Comparison of ENCODE assay signal across 13 cellular contexts in the genomic region with DNA sequence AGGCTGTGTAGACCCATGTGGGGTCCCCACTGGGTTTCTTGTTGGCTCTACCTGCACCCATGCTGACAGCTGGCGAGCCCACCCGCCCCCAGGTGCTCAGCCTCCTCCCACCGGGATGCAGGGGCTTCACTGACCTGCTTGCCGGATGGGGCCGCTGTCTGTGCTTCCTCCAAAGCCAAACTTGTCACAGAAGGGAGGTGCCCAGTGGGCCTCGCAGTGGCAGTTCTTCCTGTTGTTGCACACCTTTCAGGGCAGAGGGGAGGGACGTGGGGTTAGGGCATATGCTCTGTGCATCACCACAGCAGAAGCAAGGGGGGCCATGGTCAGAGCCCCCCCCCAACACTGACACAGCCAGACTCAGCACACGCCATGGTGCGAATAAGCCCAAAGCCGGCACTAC.
"Had no signal": no experiment of that assay in that cellular context is flagged by ENCODE, and none has a peak within 500 bp of the region (broad histone marks: within the 10 kb centered on the region; RNA-seq: fewer than 3 reads in every experiment).

No MANE protein-coding gene starts in this region.

- DNase-seq: activated CD4-positive, alpha-beta T cell treated with anti-CD3 and anti-CD28 coated beads, Interleukin-2, amount 10 ng/mL, durations not matched to agents 24 days and 14 days; activated CD8-positive, alpha-beta memory T cell treated with anti-CD3 and anti-CD28 coated beads for 24 hours; activated naive CD4-positive, alpha-beta T cell treated with anti-CD3 and anti-CD28 coated beads, Interleukin-2, amount 10 ng/mL, durations not matched to agents 7 days and 5 days; hippocampal formation; left ventricle myocardium superior; SIG-M5; stimulated activated CD4-positive, alpha-beta T cell treated with anti-CD3 and anti-CD28 coated beads, Interleukin-12 subunit alpha, Interleukin-12 subunit beta, amount 100 ng/mL, for 4 hours; stimulated activated naive CD4-positive, alpha-beta T cell; substantia nigra had no signal

- H3K4me3 ChIP-seq: neural progenitor cell had no signal

- H3K36me3 Mint-ChIP-seq: activated naive CD4-positive, alpha-beta T cell treated with anti-CD3 and anti-CD28 coated beads, Interleukin-2, amount 10 ng/mL, durations not matched to agents 7 days and 5 days; neural progenitor cell; WTC11 had no signal

- H3K9me3 Mint-ChIP-seq: activated CD4-positive, alpha-beta T cell treated with anti-CD3 and anti-CD28 coated beads, Interleukin-2, amount 10 ng/mL, durations not matched to agents 24 days and 14 days; neural progenitor cell had no signal

- H3K9ac ChIP-seq: neural progenitor cell, parathyroid adenoma had no signal

- H3K4me2 ChIP-seq: neural progenitor cell had no signal

- H3K27ac Mint-ChIP-seq: activated naive CD4-positive, alpha-beta T cell treated with anti-CD3 and anti-CD28 coated beads, Interleukin-2, amount 10 ng/mL, durations not matched to agents 7 days and 5 days; WTC11 had no signal

- H3K36me3 ChIP-seq: neural progenitor cell, tibial nerve had no signal

- H3K9me3 ChIP-seq: tibial nerve had no signal

- H3K27me3 ChIP-seq: neural progenitor cell, tibial nerve had no signal

- H3K27ac ChIP-seq: neural progenitor cell had no signal

- ATAC-seq: WTC11 had no signal

- H3K27me3 Mint-ChIP-seq: activated CD4-positive, alpha-beta T cell treated with anti-CD3 and anti-CD28 coated beads, Interleukin-2, amount 10 ng/mL, durations not matched to agents 24 days and 14 days; activated naive CD4-positive, alpha-beta T cell treated with anti-CD3 and anti-CD28 coated beads, Interleukin-2, amount 10 ng/mL, durations not matched to agents 7 days and 5 days had no signal

- H3K4me3 Mint-ChIP-seq: activated CD4-positive, alpha-beta T cell treated with anti-CD3 and anti-CD28 coated beads, Interleukin-2, amount 10 ng/mL, durations not matched to agents 24 days and 14 days; activated naive CD4-positive, alpha-beta T cell treated with anti-CD3 and anti-CD28 coated beads, Interleukin-2, amount 10 ng/mL, durations not matched to agents 7 days and 5 days; neural progenitor cell; WTC11 had no signal

- H3K79me2 ChIP-seq: parathyroid adenoma had no signal

- H3K4me1 ChIP-seq: neural progenitor cell had no signal

- H2AFZ ChIP-seq: neural progenitor cell had no signal
